ENCODE assay signal across 8 cellular contexts in genomic region chr1:197200468-197200899, GRCh38. TPM values are rescaled to one million over a fixed set of nuclear protein-coding genes. Genes with fewer than 3 reads are reported as not detected.
DNase-seq lines count a peak whose midpoint lies in the region; ATAC-seq and TF ChIP-seq lines count a peak whose summit lies in the region.

No MANE protein-coding gene starts in this region.

- TF ChIP-seq CTCF in WTC11 (IDR thresholded peaks at IDR 0.05) = no peak
- TF ChIP-seq CTCF in omental fat pad (IDR thresholded peaks at IDR 0.05) = no peak

- H3K9me3 Mint-ChIP-seq in WTC11 = no peaks in the 10 kb centered on the region

- H3K36me3 Mint-ChIP-seq in WTC11 = no peaks in the 10 kb centered on the region

- H3K27ac Mint-ChIP-seq in WTC11 = peak overlapping the region; percentile 96

- H3K4me3 Mint-ChIP-seq in WTC11 = peak overlapping the region; percentile 97

- H3K27me3 Mint-ChIP-seq in WTC11 (ENCODE audit: low read depth) = no peaks in the 10 kb centered on the region

- H3K4me1 Mint-ChIP-seq in WTC11 = peaks cover 50% of the 10 kb centered on the region

- DNase-seq in EL (peak; percentile 31), WTC11 (ENCODE audit: low spot score) (no peak), fibroblast of peridontal ligament (ENCODE audit: extremely low read depth) (peak; percentile 42), omental fat pad (ENCODE audit: low spot score) (no peak), UCSD-AML1 (lab: John Stamatoyannopoulos, UW; ENCODE audit: unreplicated experiment) (no peak), 8988T (no peak)

- CTCF ChIA-PET in WTC11 (lab: Charles Lee) = no interaction called here

- POLR2A ChIA-PET in WTC11 (lab: Charles Lee) = no interaction called here

- ATAC-seq in HG03060 (IDR thresholded peaks at IDR 0.05; ENCODE audit: low read depth, unreplicated experiment) = peak; percentile 1
- no peak for ATAC-seq in WTC11
- peak; percentile 50 for ATAC-seq in omental fat pad (ENCODE audit: low FRiP score)
- ATAC-seq in HG03354 (IDR thresholded peaks at IDR 0.05; ENCODE audit: poor library complexity, severe bottlenecking, unreplicated experiment) = no peak

TF ChIP-seq in WTC11, 78 proteins besides CTCF, POLR2A, EP300 and RAD21:
- TF ChIP-seq RELA (CRISPR knock-in tag; IDR thresholded peaks at IDR 0.05; ENCODE audit: borderline replicate concordance) (no peak), TEAD4 (CRISPR knock-in tag; IDR thresholded peaks at IDR 0.05) (no peak), PREB (CRISPR knock-in tag; IDR thresholded peaks at IDR 0.05; ENCODE audit: borderline replicate concordance) (no peak), NFE2L1 (CRISPR knock-in tag; IDR thresholded peaks at IDR 0.05) (no peak), ZNF263 (CRISPR knock-in tag; IDR thresholded peaks at IDR 0.05; ENCODE audit: low read depth) (no peak), ARID4B (CRISPR knock-in tag; IDR thresholded peaks at IDR 0.05; ENCODE audit: borderline replicate concordance) (no peak), GRHL2 (CRISPR knock-in tag; IDR thresholded peaks at IDR 0.05; ENCODE audit: insufficient replicate concordance, severe bottlenecking) (no peak)
- TF ChIP-seq, protein P1, sequence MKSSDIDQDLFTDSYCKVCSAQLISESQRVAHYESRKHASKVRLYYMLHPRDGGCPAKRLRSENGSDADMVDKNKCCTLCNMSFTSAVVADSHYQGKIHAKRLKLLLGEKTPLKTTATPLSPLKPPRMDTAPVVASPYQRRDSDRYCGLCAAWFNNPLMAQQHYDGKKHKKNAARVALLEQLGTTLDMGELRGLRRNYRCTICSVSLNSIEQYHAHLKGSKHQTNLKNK (CRISPR knock-in tag; IDR thresholded peaks at IDR 0.05) = no peak
- TF ChIP-seq, protein P2, sequence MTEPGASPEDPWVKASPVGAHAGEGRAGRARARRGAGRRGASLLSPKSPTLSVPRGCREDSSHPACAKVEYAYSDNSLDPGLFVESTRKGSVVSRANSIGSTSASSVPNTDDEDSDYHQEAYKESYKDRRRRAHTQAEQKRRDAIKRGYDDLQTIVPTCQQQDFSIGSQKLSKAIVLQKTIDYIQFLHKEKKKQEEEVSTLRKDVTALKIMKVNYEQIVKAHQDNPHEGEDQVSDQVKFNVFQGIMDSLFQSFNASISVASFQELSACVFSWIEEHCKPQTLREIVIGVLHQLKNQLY (CRISPR knock-in tag; IDR thresholded peaks at IDR 0.05) = no peak
- TF ChIP-seq, protein P3, sequence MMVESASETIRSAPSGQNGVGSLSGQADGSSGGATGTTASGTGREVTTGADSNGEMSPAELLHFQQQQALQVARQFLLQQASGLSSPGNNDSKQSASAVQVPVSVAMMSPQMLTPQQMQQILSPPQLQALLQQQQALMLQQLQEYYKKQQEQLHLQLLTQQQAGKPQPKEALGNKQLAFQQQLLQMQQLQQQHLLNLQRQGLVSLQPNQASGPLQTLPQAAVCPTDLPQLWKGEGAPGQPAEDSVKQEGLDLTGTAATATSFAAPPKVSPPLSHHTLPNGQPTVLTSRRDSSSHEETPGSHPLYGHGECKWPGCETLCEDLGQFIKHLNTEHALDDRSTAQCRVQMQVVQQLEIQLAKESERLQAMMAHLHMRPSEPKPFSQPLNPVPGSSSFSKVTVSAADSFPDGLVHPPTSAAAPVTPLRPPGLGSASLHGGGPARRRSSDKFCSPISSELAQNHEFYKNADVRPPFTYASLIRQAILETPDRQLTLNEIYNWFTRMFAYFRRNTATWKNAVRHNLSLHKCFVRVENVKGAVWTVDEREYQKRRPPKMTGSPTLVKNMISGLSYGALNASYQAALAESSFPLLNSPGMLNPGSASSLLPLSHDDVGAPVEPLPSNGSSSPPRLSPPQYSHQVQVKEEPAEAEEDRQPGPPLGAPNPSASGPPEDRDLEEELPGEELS (CRISPR knock-in tag; IDR thresholded peaks at IDR 0.05) = no peak
TF ChIP-seq in WTC11: peak in this region for 0.

RNA-seq across cellular contexts. Expression of gene ZBTB41, which starts 0.6 kb away (rescaled TPM):
- 5.5 to 6.0 TPM (median 5.7 TPM) in 3 replicates for total RNA-seq in WTC11 (2021)
- 10 to 100 TPM in 3 of 4 donors, 1 to 10 TPM in 1; 6.6 to 13.6 (median 11.9) TPM for total RNA-seq in omental fat pad

RNA-seq across cellular contexts. Expression of gene ASPM, which starts 54.0 kb away (rescaled TPM):
- total RNA-seq in WTC11 (2021) (39.0 to 44.5 TPM (median 40.5 TPM) in 3 replicates), omental fat pad (1 to 10 TPM in 2 of 4 donors, under 1 TPM in 2; under 0.01 to 3.2 (median 1.7) TPM)

Comparison
In these comparisons a context has a peak if more than half of its experiments do, and no peak if none do; other contexts are left out.
1. DNase-seq: peak in EL (single experiment) and fibroblast of peridontal ligament (single experiment); none in WTC11 (single experiment), omental fat pad (single experiment), UCSD-AML1 (single experiment) and 8988T (single experiment).
2. ATAC-seq: peak in HG03060 (single experiment) and omental fat pad (single experiment); none in WTC11 (single experiment) and HG03354 (single experiment).